8 cellular contexts compared by ENCODE assay signal in the genomic region with DNA sequence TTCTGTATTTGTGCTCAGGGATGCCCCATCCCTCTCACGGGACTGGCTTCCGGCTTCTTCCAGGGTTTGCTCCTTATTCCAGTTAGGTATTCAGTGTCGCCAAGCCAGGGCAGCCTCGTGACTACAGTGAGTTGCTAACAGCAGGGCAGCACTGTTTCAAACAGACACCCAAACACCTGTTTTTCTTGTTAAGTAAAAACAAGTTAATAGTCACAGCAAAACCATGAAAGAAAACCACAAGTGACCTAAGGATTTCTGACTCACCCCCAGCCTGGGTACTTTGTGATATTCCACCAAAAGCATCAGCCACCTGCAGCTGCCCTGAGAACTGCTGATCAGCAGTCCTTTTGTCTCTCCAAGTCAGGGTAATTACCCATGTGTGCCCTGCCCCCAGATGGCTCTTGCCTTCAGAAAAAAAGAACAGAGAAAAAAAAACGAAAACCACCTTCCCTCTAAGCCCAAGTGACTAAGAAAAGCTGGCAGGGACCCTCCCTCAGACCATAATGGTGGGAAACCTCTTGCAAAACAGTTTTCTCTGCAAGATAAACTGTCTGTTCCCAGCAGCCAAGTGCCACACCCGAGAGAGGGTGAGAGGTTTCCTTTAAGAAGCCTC.
DNase-seq lines count a peak whose midpoint lies in the region; ATAC-seq lines count a peak whose summit lies in the region.

No MANE protein-coding gene starts in this region.

- H3K4me3 Mint-ChIP-seq in activated T-cell treated with anti-CD3 and anti-CD28 coated beads, Interleukin-2, amount 50 U/mL, for 24 hours = peak overlapping the region; percentile 55

- peak overlapping the region; percentile 88 for H3K27ac Mint-ChIP-seq in activated T-cell treated with anti-CD3 and anti-CD28 coated beads, Interleukin-2, amount 50 U/mL, for 24 hours

- peaks cover 35% of the 10 kb centered on the region for H3K27me3 Mint-ChIP-seq in activated T-cell treated with anti-CD3 and anti-CD28 coated beads, Interleukin-2, amount 50 U/mL, for 24 hours

- no peaks in the 10 kb centered on the region for H3K9me3 Mint-ChIP-seq in activated T-cell treated with anti-CD3 and anti-CD28 coated beads, Interleukin-2, amount 50 U/mL, for 24 hours

- ATAC-seq in GM18909 (IDR thresholded peaks at IDR 0.05; ENCODE audit: poor library complexity, unreplicated experiment) (peak; percentile 94), HG03066 (IDR thresholded peaks at IDR 0.05; ENCODE audit: low read depth, unreplicated experiment) (peak; percentile 85)

- peaks cover 67% of the 10 kb centered on the region for H3K4me1 Mint-ChIP-seq in activated T-cell treated with anti-CD3 and anti-CD28 coated beads, Interleukin-2, amount 50 U/mL, for 24 hours (ENCODE audit: low read depth)

- no peaks in the 10 kb centered on the region for H3K36me3 Mint-ChIP-seq in activated T-cell treated with anti-CD3 and anti-CD28 coated beads, Interleukin-2, amount 50 U/mL, for 24 hours (ENCODE audit: low read depth)

- peak; percentile 55 for DNase-seq in AG08396 (ENCODE audit: low spot score)
- DNase-seq in NCI-H226 = peak; percentile 37
- peak; percentile 58 for DNase-seq in activated T-cell treated with anti-CD3 and anti-CD28 coated beads, Interleukin-2, amount 50 U/mL, for 24 hours
- peak; percentile 64 for DNase-seq in hepatic stellate cell (ENCODE audit: low spot score)
- peak; percentile 63 for DNase-seq in stimulated activated CD4-positive, alpha-beta T cell treated with anti-CD3 and anti-CD28 coated beads, Interleukin-4, amount 100 ng/mL, for 24 hours
- DNase-seq in epidermal melanocyte (ENCODE audit: insufficient read length, low spot score) = no peak
